In genomic region chr5:14342306-14342705, GRCh38 we compare ENCODE assay signal across 8 cellular contexts.
DNase-seq lines count a peak whose midpoint lies in the region; ATAC-seq and TF ChIP-seq lines count a peak whose summit lies in the region.

No MANE protein-coding gene starts in this region.

- H3K27ac ChIP-seq in tibial nerve, result no peak overlapping the region

- H3K27me3 ChIP-seq in tibial nerve, result no peaks in the 10 kb centered on the region

- no peaks in the 10 kb centered on the region for H3K9me3 ChIP-seq in tibial nerve

- peaks cover 0 to 35% (median 0%) of the 10 kb centered on the region in 3 donors for H3K36me3 ChIP-seq in tibial nerve

- H3K4me3 ChIP-seq in choroid plexus epithelial cell (ENCODE audit: low read depth, low read length), result no peak overlapping the region
- H3K4me3 ChIP-seq in tibial nerve, result no peak overlapping the region

- ATAC-seq in HG03064 (IDR thresholded peaks at IDR 0.05; ENCODE audit: low read depth, unreplicated experiment), result peak; percentile 68

- TF ChIP-seq EP300 in tibial nerve (IDR thresholded peaks at IDR 0.05), result no peak

- DNase-seq in A172 (ENCODE audit: low spot score) (peak; percentile 34), GM19238 (ENCODE audit: insufficient read length, low spot score) (peak; percentile 21), choroid plexus epithelial cell (ENCODE audit: low read depth) (peak; percentile 22), tibial nerve (ENCODE audit: low spot score in 2 of 2) (no peak), midbrain (lab: John Stamatoyannopoulos, UW) (no peak), GDM1 (lab: John Stamatoyannopoulos, UW) (no peak), HCEC 1CT (no peak)

- H3K4me1 ChIP-seq in tibial nerve, result peaks cover 0 to 18% (median 0%) of the 10 kb centered on the region in 4 donors

- no peak for TF ChIP-seq POLR2A in tibial nerve (IDR thresholded peaks at IDR 0.05)

- WGBS in tibial nerve, 2 donors, result 55 to 60% methylated on average over 3 of the region's 3 CpGs

- TF ChIP-seq CTCF in choroid plexus epithelial cell (conservative IDR thresholded peaks at IDR 0.05; ENCODE audit: low read depth, low read length) (no peak), tibial nerve (IDR thresholded peaks at IDR 0.05) (no peak)

Comparison
In these comparisons a context has a peak if more than half of its experiments do, and no peak if none do; other contexts are left out.
1. DNase-seq: peak in A172 (single experiment), GM19238 (single experiment) and choroid plexus epithelial cell (single experiment); none in tibial nerve (0 of 2), midbrain (single experiment), GDM1 (single experiment) and HCEC 1CT (single experiment).